ENCODE assay signal across 29 cellular contexts in genomic region chr2:72399879-72400278, GRCh38.
"Had no signal": no experiment of that assay in that cellular context is flagged by ENCODE, and none has a peak within 500 bp of the region (broad histone marks: within the 10 kb centered on the region; RNA-seq: fewer than 3 reads in every experiment).

No MANE protein-coding gene starts in this region.

- H3K4me1 Mint-ChIP-seq: endodermal cell had no signal

- H3K4me3 Mint-ChIP-seq: dendritic cell treated with granulocyte-macrophage colony-stimulating factor and Interleukin-4, amounts not matched to agents 40 ng/mL and 50 ng/mL, for 4 days; effector memory CD8-positive, alpha-beta T cell; endodermal cell had no signal

- H3K27ac ChIP-seq: colonic mucosa, coronary artery, dorsolateral prefrontal cortex, epithelial cell of prostate, esophagus muscularis mucosa, esophagus squamous epithelium, foreskin keratinocyte, gastrocnemius medialis, gastroesophageal sphincter, heart left ventricle, heart right ventricle had no signal

- H3K27me3 ChIP-seq: colonic mucosa, dorsolateral prefrontal cortex, esophagus muscularis mucosa, esophagus squamous epithelium, foreskin keratinocyte, gastrocnemius medialis, gastroesophageal sphincter, heart left ventricle, heart right ventricle had no signal

- H3K36me3 ChIP-seq: colonic mucosa, esophagus muscularis mucosa, esophagus squamous epithelium, gastrocnemius medialis, gastroesophageal sphincter, heart left ventricle, heart right ventricle had no signal

- DNase-seq: colonic mucosa; cortex of kidney; dermis blood vessel endothelial cell; dorsolateral prefrontal cortex; effector CD4-positive, alpha-beta T cell; effector CD8-positive, alpha-beta T cell; effector memory CD4-positive, alpha-beta T cell; effector memory CD8-positive, alpha-beta T cell; endodermal cell; erythroblast; esophagus squamous epithelium; foreskin fibroblast; foreskin keratinocyte; foreskin melanocyte; gastrocnemius medialis; glutamatergic neuron; head of caudate nucleus; heart left ventricle; heart right ventricle had no signal

- FAIRE-seq: colon, endometrium, endothelial cell of umbilical vein, frontal cortex had no signal

- H3K4me3 ChIP-seq: colonic mucosa, coronary artery, dorsolateral prefrontal cortex, esophagus muscularis mucosa, esophagus squamous epithelium, gastrocnemius medialis, gastroesophageal sphincter, heart left ventricle, heart right ventricle had no signal

- H3K4me1 ChIP-seq: colonic mucosa, esophagus muscularis mucosa, esophagus squamous epithelium, foreskin keratinocyte, gastroesophageal sphincter had no signal

- H3K27me3 Mint-ChIP-seq: dendritic cell treated with granulocyte-macrophage colony-stimulating factor and Interleukin-4, amounts not matched to agents 40 ng/mL and 50 ng/mL, for 4 days; effector memory CD8-positive, alpha-beta T cell had no signal

- H3K9me3 ChIP-seq: colonic mucosa had no signal

- ATAC-seq: effector memory CD8-positive, alpha-beta T cell; esophagus mucosa; foreskin keratinocyte; gastrocnemius medialis; gastroesophageal sphincter; heart left ventricle; heart right ventricle had no signal

- H3K27ac Mint-ChIP-seq: dendritic cell treated with granulocyte-macrophage colony-stimulating factor and Interleukin-4, amounts not matched to agents 40 ng/mL and 50 ng/mL, for 4 days; effector memory CD8-positive, alpha-beta T cell; endodermal cell had no signal
